In genomic region chr11:63362196-63362829, GRCh38 we compare ENCODE assay signal across 8 cellular contexts. TPM values are rescaled to one million over a fixed set of nuclear protein-coding genes. Genes with fewer than 3 reads are reported as not detected.
"Had no signal": no experiment of that assay in that cellular context is flagged by ENCODE, and none has a peak within 500 bp of the region (broad histone marks: within the 10 kb centered on the region; RNA-seq: fewer than 3 reads in every experiment).

No MANE protein-coding gene starts in this region.

- H3K4me3 ChIP-seq: GM23338, K562 had no signal

- ATAC-seq: GM23338, K562 had no signal

- DNase-seq: H9, HCEC 1CT, IMR-90, KG1 had no signal

RNA-seq across cellular contexts. Expression of gene SLC22A9, which starts 7.3 kb away (rescaled TPM):
- total RNA-seq: GM23338, H1, H9, HT1080, IMR-90, K562 had no signal
- polyA plus RNA-seq: GM23338, H1, IMR-90, K562 had no signal
